1 cellular context compared by ENCODE assay signal in genomic region chr12:23827353-23827752, GRCh38.
TF ChIP-seq lines count a peak whose summit lies in the region.

No MANE protein-coding gene starts in this region.

TF ChIP-seq in HepG2, 621 proteins besides CTCF, POLR2A, EP300 and RAD21 (continued from another document):
- TF ChIP-seq, protein P1, sequence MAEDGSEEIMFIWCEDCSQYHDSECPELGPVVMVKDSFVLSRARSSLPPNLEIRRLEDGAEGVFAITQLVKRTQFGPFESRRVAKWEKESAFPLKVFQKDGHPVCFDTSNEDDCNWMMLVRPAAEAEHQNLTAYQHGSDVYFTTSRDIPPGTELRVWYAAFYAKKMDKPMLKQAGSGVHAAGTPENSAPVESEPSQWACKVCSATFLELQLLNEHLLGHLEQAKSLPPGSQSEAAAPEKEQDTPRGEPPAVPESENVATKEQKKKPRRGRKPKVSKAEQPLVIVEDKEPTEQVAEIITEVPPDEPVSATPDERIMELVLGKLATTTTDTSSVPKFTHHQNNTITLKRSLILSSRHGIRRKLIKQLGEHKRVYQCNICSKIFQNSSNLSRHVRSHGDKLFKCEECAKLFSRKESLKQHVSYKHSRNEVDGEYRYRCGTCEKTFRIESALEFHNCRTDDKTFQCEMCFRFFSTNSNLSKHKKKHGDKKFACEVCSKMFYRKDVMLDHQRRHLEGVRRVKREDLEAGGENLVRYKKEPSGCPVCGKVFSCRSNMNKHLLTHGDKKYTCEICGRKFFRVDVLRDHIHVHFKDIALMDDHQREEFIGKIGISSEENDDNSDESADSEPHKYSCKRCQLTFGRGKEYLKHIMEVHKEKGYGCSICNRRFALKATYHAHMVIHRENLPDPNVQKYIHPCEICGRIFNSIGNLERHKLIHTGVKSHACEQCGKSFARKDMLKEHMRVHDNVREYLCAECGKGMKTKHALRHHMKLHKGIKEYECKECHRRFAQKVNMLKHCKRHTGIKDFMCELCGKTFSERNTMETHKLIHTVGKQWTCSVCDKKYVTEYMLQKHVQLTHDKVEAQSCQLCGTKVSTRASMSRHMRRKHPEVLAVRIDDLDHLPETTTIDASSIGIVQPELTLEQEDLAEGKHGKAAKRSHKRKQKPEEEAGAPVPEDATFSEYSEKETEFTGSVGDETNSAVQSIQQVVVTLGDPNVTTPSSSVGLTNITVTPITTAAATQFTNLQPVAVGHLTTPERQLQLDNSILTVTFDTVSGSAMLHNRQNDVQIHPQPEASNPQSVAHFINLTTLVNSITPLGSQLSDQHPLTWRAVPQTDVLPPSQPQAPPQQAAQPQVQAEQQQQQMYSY (CRISPR knock-in tag; IDR thresholded peaks at IDR 0.05), result no peak
- TF ChIP-seq RXRB (CRISPR knock-in tag; IDR thresholded peaks at IDR 0.05; ENCODE audit: borderline replicate concordance) (0 out of 2 replicates have a peak, but pooled peaks have one; percentile 26), FOXP1 (IDR thresholded peaks at IDR 0.05) (no peak), FOXP1 (CRISPR knock-in tag; IDR thresholded peaks at IDR 0.05) (peak; percentile 96), ZNF224 (CRISPR knock-in tag; IDR thresholded peaks at IDR 0.05) (no peak), ZNF749 (CRISPR knock-in tag; IDR thresholded peaks at IDR 0.05; ENCODE audit: borderline replicate concordance) (no peak), ZNF275 (CRISPR knock-in tag; IDR thresholded peaks at IDR 0.05; ENCODE audit: borderline replicate concordance) (no peak), MED1 (CRISPR knock-in tag; IDR thresholded peaks at IDR 0.05) (no peak), HOMEZ (CRISPR knock-in tag; IDR thresholded peaks at IDR 0.05; ENCODE audit: low read depth) (peak; percentile 24; the same call in 1 of the 2 replicates), RCOR2 (CRISPR knock-in tag; IDR thresholded peaks at IDR 0.05) (no peak), ZBTB42 (CRISPR knock-in tag; IDR thresholded peaks at IDR 0.05) (no peak), RARA (CRISPR knock-in tag; IDR thresholded peaks at IDR 0.05) (0 out of 2 replicates have a peak, but pooled peaks have one; percentile 28), ARID5B (CRISPR knock-in tag; IDR thresholded peaks at IDR 0.05) (peak; percentile 62), SAP130 (CRISPR knock-in tag; IDR thresholded peaks at IDR 0.05; ENCODE audit: low read depth) (0 out of 2 replicates have a peak, but pooled peaks have one; percentile 18), FOXA3 (CRISPR knock-in tag; IDR thresholded peaks at IDR 0.05) (peak; percentile 65; the same call in 1 of the 2 replicates), GATAD2A (CRISPR knock-in tag; IDR thresholded peaks at IDR 0.05) (peak; percentile 70), SOX13 (IDR thresholded peaks at IDR 0.05) (peak; percentile 44; the same call in 1 of the 2 replicates), SOX13 (CRISPR knock-in tag; conservative IDR thresholded peaks at IDR 0.05 in 1 of 2, IDR thresholded peaks at IDR 0.05 in 1 of 2) (peak in 1 of 2 experiments; percentile 95; a peak in 2 of 4 replicates), SOX5 (CRISPR knock-in tag; IDR thresholded peaks at IDR 0.05; ENCODE audit: borderline replicate concordance) (peak; percentile 90), NRL (CRISPR knock-in tag; IDR thresholded peaks at IDR 0.05; ENCODE audit: borderline replicate concordance) (no peak), SOX6 (IDR thresholded peaks at IDR 0.05) (no peak), SOX6 (CRISPR knock-in tag; IDR thresholded peaks at IDR 0.05) (peak; percentile 94), ZNF12 (CRISPR knock-in tag; IDR thresholded peaks at IDR 0.05) (no peak), TBX2 (CRISPR knock-in tag; IDR thresholded peaks at IDR 0.05; ENCODE audit: borderline replicate concordance) (no peak)
- TF ChIP-seq, protein P2, sequence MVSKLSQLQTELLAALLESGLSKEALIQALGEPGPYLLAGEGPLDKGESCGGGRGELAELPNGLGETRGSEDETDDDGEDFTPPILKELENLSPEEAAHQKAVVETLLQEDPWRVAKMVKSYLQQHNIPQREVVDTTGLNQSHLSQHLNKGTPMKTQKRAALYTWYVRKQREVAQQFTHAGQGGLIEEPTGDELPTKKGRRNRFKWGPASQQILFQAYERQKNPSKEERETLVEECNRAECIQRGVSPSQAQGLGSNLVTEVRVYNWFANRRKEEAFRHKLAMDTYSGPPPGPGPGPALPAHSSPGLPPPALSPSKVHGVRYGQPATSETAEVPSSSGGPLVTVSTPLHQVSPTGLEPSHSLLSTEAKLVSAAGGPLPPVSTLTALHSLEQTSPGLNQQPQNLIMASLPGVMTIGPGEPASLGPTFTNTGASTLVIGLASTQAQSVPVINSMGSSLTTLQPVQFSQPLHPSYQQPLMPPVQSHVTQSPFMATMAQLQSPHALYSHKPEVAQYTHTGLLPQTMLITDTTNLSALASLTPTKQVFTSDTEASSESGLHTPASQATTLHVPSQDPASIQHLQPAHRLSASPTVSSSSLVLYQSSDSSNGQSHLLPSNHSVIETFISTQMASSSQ (IDR thresholded peaks at IDR 0.05; ENCODE audit: low read depth), result peak; percentile 67
- TF ChIP-seq, protein P2 (CRISPR knock-in tag; IDR thresholded peaks at IDR 0.05; ENCODE audit: borderline replicate concordance), result no peak; the same call in 1 of the 2 replicates
- TF ChIP-seq, protein P3, sequence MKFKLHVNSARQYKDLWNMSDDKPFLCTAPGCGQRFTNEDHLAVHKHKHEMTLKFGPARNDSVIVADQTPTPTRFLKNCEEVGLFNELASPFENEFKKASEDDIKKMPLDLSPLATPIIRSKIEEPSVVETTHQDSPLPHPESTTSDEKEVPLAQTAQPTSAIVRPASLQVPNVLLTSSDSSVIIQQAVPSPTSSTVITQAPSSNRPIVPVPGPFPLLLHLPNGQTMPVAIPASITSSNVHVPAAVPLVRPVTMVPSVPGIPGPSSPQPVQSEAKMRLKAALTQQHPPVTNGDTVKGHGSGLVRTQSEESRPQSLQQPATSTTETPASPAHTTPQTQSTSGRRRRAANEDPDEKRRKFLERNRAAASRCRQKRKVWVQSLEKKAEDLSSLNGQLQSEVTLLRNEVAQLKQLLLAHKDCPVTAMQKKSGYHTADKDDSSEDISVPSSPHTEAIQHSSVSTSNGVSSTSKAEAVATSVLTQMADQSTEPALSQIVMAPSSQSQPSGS (CRISPR knock-in tag; IDR thresholded peaks at IDR 0.05), result no peak
- TF ChIP-seq, protein P4, sequence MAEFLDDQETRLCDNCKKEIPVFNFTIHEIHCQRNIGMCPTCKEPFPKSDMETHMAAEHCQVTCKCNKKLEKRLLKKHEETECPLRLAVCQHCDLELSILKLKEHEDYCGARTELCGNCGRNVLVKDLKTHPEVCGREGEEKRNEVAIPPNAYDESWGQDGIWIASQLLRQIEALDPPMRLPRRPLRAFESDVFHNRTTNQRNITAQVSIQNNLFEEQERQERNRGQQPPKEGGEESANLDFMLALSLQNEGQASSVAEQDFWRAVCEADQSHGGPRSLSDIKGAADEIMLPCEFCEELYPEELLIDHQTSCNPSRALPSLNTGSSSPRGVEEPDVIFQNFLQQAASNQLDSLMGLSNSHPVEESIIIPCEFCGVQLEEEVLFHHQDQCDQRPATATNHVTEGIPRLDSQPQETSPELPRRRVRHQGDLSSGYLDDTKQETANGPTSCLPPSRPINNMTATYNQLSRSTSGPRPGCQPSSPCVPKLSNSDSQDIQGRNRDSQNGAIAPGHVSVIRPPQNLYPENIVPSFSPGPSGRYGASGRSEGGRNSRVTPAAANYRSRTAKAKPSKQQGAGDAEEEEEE (CRISPR knock-in tag; IDR thresholded peaks at IDR 0.05; ENCODE audit: borderline replicate concordance), result no peak
